8 cellular contexts compared by ENCODE assay signal in the genomic region with DNA sequence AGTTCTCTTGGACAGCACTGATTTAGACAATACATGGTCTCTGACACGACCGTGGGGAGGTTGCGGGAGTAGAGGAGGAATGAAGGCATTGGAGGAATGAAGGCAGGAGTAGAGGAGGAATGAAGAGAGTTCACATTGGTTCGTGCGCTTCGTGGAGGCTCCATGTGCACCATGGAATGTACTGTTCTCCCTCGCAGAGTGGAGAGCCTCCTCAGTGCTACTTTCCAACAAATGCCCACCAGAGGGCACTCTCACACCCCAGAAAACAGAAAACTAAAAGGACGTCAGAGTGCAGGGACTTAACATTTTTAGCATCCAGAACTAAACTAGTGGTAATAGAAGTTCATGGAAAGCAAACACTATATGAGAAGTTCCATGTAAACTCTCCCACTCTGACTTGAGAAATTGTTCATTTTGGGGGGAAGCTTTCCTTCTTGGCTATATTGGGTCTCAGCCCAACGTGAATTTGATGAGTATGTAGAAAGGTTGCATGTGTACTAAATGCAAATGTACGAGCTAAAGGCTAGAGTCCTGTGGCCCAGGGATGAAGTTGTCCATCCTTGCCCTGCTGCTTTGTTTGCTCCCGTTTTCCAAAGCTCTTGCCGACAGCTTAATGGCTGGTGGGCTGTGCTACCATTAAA.
DNase-seq lines count a peak whose midpoint lies in the region; ATAC-seq, FAIRE-seq and TF ChIP-seq lines count a peak whose summit lies in the region.

No MANE protein-coding gene starts in this region.

- H3K27me3 Mint-ChIP-seq in activated CD8-positive, alpha-beta T cell treated with anti-CD3 and anti-CD28 coated beads, Interleukin-2, amount 10 ng/mL, durations not matched to agents 7 days and 5 days (ENCODE audit: low read depth) = peaks cover 2% of the 10 kb centered on the region
- peaks cover 2% of the 10 kb centered on the region for H3K27me3 Mint-ChIP-seq in glutamatergic neuron (ENCODE audit: unreplicated experiment)

- POLR2A ChIA-PET in A549 (lab: Yijun Ruan, JAX) = no interaction called here
- POLR2A ChIA-PET in activated CD8-positive, alpha-beta T cell treated with anti-CD3 and anti-CD28 coated beads, Interleukin-2, amount 10 ng/mL, durations not matched to agents 7 days and 5 days (lab: Charles Lee) = no interaction called here

- H3K4me1 ChIP-seq in A549 = no peaks in the 10 kb centered on the region

- no peak overlapping the region for H3K4me3 Mint-ChIP-seq in activated CD8-positive, alpha-beta T cell treated with anti-CD3 and anti-CD28 coated beads, Interleukin-2, amount 10 ng/mL, durations not matched to agents 7 days and 5 days
- H3K4me3 Mint-ChIP-seq in glutamatergic neuron (ENCODE audit: unreplicated experiment) = no peak overlapping the region

- TF ChIP-seq RAD21 in A549 (conservative IDR thresholded peaks at IDR 0.05 in 1 of 2, IDR thresholded peaks at IDR 0.05 in 1 of 2) = peak; percentile 58

- ATAC-seq in A549 (peak; percentile 91 to 96), HG02943 (IDR thresholded peaks at IDR 0.05; ENCODE audit: low read depth, unreplicated experiment) (peak; percentile 71), HG03175 (IDR thresholded peaks at IDR 0.05; ENCODE audit: unreplicated experiment) (no peak)
- peak; percentile 39 for ATAC-seq in activated CD8-positive, alpha-beta T cell treated with anti-CD3 and anti-CD28 coated beads, Interleukin-2, amount 10 ng/mL, durations not matched to agents 7 days and 5 days

- no peak for TF ChIP-seq EP300 in A549 (IDR thresholded peaks at IDR 0.05)

- DNase-seq in A549 (ENCODE audit: low read depth in 1 of 2, low spot score in 1 of 2) = peak in 1 of 2 experiments; percentile 51
- DNase-seq in GM10266 (ENCODE audit: extremely low spot score) = peak; percentile 28
- DNase-seq in NCI-H2227 (lab: John Stamatoyannopoulos, UW; ENCODE audit: unreplicated experiment) = peak; percentile 75
- DNase-seq in activated CD8-positive, alpha-beta T cell treated with anti-CD3 and anti-CD28 coated beads, Interleukin-2, amount 10 ng/mL, durations not matched to agents 7 days and 5 days = peak; percentile 51
- peak; percentile 74 for DNase-seq in glutamatergic neuron
- DNase-seq in putamen (ENCODE audit: low spot score) = peak; percentile 62

- H3K4me2 ChIP-seq in A549 = no peak overlapping the region

- no peak overlapping the region for H3K27ac Mint-ChIP-seq in activated CD8-positive, alpha-beta T cell treated with anti-CD3 and anti-CD28 coated beads, Interleukin-2, amount 10 ng/mL, durations not matched to agents 7 days and 5 days
- H3K27ac Mint-ChIP-seq in glutamatergic neuron (ENCODE audit: unreplicated experiment) = no peak overlapping the region

- 0 out of 3 replicates have a peak, but pooled peaks cover 2% of the 10 kb centered on the region for H3K9me3 ChIP-seq in A549

- 2% methylated on average over 12 of the region's 12 CpGs for WGBS in A549 (ENCODE audit: missing lambda C conversion rate)

- no peak for FAIRE-seq in A549 (lab: Jason Lieb, UNC)

- H3K36me3 Mint-ChIP-seq in activated CD8-positive, alpha-beta T cell treated with anti-CD3 and anti-CD28 coated beads, Interleukin-2, amount 10 ng/mL, durations not matched to agents 7 days and 5 days (ENCODE audit: low read depth) = no peaks in the 10 kb centered on the region
- H3K36me3 Mint-ChIP-seq in glutamatergic neuron (ENCODE audit: unreplicated experiment) = no peaks in the 10 kb centered on the region

- no peaks in the 10 kb centered on the region for H3K4me1 Mint-ChIP-seq in activated CD8-positive, alpha-beta T cell treated with anti-CD3 and anti-CD28 coated beads, Interleukin-2, amount 10 ng/mL, durations not matched to agents 7 days and 5 days (ENCODE audit: low read depth)
- H3K4me1 Mint-ChIP-seq in glutamatergic neuron (ENCODE audit: low read depth, unreplicated experiment) = no peaks in the 10 kb centered on the region

- H3K9me3 Mint-ChIP-seq in activated CD8-positive, alpha-beta T cell treated with anti-CD3 and anti-CD28 coated beads, Interleukin-2, amount 10 ng/mL, durations not matched to agents 7 days and 5 days (ENCODE audit: insufficient read depth) = no peaks in the 10 kb centered on the region
- H3K9me3 Mint-ChIP-seq in glutamatergic neuron (ENCODE audit: unreplicated experiment) = peaks cover 2% of the 10 kb centered on the region

- peak; percentile 74 for TF ChIP-seq CTCF in A549 (IDR thresholded peaks at IDR 0.05)
- TF ChIP-seq CTCF in GM10266 (IDR thresholded peaks at IDR 0.05; ENCODE audit: control insufficient read depth, insufficient read depth, low read depth, missing control alignments) = peak; percentile 78
- TF ChIP-seq CTCF in glutamatergic neuron (IDR thresholded peaks at IDR 0.05; ENCODE audit: partially characterized antibody, unreplicated experiment) = peak; percentile 84

- H3K4me3 ChIP-seq in A549 = no peak overlapping the region

- CTCF ChIA-PET in A549 (lab: Yijun Ruan, JAX) = interaction anchor here (0.7 to 3.8 kb wide), 24 partner anchors 10 to 1736 kb away, joined by 3 to 29 read pairs (median 5); no protein-coding TSS in a partner anchor
- CTCF ChIA-PET in activated CD8-positive, alpha-beta T cell treated with anti-CD3 and anti-CD28 coated beads, Interleukin-2, amount 10 ng/mL, durations not matched to agents 7 days and 5 days (lab: Charles Lee) = interaction anchor here (0.8 to 1.5 kb wide), 4 partner anchors 10 to 26 kb away, joined by 3 to 11 read pairs (median 5); no protein-coding TSS in a partner anchor

- H3K27ac ChIP-seq in A549 = no peak overlapping the region

- TF ChIP-seq POLR2A in A549 (IDR thresholded peaks at IDR 0.05; ENCODE audit: low read length) = no peak

TF ChIP-seq in A549, 52 proteins besides CTCF, POLR2A, EP300 and RAD21 (continues in another document):
- no peak for TF ChIP-seq CHD2 (IDR thresholded peaks at IDR 0.05; ENCODE audit: low read length, partially characterized antibody)
- TF ChIP-seq MAZ (IDR thresholded peaks at IDR 0.05; ENCODE audit: borderline replicate concordance, low read depth, low read length) = no peak
- TF ChIP-seq, protein P1, sequence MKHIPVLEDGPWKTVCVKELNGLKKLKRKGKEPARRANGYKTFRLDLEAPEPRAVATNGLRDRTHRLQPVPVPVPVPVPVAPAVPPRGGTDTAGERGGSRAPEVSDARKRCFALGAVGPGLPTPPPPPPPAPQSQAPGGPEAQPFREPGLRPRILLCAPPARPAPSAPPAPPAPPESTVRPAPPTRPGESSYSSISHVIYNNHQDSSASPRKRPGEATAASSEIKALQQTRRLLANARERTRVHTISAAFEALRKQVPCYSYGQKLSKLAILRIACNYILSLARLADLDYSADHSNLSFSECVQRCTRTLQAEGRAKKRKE (CRISPR knock-in tag; IDR thresholded peaks at IDR 0.05; ENCODE audit: low read depth) = no peak
- TF ChIP-seq MYC (IDR thresholded peaks at IDR 0.05; ENCODE audit: borderline replicate concordance, low read length) = no peak
- TF ChIP-seq HDAC2 (IDR thresholded peaks at IDR 0.05) = no peak
- no peak for TF ChIP-seq GATA3 (IDR thresholded peaks at IDR 0.05; ENCODE audit: borderline replicate concordance)
- peak; percentile 62; the same call in 2 of the 3 replicates for TF ChIP-seq SMC3 (IDR thresholded peaks at IDR 0.05)
- TF ChIP-seq ZC3H11A (IDR thresholded peaks at IDR 0.05) = no peak
- TF ChIP-seq ESRRA (IDR thresholded peaks at IDR 0.05; ENCODE audit: borderline replicate concordance, low read length) = no peak
- TF ChIP-seq, protein P2, sequence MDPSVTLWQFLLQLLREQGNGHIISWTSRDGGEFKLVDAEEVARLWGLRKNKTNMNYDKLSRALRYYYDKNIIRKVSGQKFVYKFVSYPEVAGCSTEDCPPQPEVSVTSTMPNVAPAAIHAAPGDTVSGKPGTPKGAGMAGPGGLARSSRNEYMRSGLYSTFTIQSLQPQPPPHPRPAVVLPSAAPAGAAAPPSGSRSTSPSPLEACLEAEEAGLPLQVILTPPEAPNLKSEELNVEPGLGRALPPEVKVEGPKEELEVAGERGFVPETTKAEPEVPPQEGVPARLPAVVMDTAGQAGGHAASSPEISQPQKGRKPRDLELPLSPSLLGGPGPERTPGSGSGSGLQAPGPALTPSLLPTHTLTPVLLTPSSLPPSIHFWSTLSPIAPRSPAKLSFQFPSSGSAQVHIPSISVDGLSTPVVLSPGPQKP (IDR thresholded peaks at IDR 0.05; ENCODE audit: low read depth, low read length) = no peak
- TF ChIP-seq, protein P3, sequence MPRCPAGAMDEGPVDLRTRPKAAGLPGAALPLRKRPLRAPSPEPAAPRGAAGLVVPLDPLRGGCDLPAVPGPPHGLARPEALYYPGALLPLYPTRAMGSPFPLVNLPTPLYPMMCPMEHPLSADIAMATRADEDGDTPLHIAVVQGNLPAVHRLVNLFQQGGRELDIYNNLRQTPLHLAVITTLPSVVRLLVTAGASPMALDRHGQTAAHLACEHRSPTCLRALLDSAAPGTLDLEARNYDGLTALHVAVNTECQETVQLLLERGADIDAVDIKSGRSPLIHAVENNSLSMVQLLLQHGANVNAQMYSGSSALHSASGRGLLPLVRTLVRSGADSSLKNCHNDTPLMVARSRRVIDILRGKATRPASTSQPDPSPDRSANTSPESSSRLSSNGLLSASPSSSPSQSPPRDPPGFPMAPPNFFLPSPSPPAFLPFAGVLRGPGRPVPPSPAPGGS (IDR thresholded peaks at IDR 0.05) = no peak
- TF ChIP-seq FOSB (CRISPR knock-in tag; IDR thresholded peaks at IDR 0.05) = no peak
- TF ChIP-seq, protein P4, sequence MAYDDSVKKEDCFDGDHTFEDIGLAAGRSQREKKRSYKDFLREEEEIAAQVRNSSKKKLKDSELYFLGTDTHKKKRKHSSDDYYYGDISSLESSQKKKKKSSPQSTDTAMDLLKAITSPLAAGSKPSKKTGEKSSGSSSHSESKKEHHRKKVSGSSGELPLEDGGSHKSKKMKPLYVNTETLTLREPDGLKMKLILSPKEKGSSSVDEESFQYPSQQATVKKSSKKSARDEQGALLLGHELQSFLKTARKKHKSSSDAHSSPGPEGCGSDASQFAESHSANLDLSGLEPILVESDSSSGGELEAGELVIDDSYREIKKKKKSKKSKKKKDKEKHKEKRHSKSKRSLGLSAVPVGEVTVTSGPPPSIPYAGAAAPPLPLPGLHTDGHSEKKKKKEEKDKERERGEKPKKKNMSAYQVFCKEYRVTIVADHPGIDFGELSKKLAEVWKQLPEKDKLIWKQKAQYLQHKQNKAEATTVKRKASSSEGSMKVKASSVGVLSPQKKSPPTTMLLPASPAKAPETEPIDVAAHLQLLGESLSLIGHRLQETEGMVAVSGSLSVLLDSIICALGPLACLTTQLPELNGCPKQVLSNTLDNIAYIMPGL (CRISPR knock-in tag; IDR thresholded peaks at IDR 0.05; ENCODE audit: borderline replicate concordance) = no peak
- no peak for TF ChIP-seq HOXA7 (CRISPR knock-in tag; IDR thresholded peaks at IDR 0.05)
- TF ChIP-seq, protein P5, sequence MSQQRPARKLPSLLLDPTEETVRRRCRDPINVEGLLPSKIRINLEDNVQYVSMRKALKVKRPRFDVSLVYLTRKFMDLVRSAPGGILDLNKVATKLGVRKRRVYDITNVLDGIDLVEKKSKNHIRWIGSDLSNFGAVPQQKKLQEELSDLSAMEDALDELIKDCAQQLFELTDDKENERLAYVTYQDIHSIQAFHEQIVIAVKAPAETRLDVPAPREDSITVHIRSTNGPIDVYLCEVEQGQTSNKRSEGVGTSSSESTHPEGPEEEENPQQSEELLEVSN (IDR thresholded peaks at IDR 0.05; ENCODE audit: borderline replicate concordance, low read depth) = peak; percentile 84
